In genomic region chr17:75010683-75011406, GRCh38 we compare ENCODE assay signal across 9 cellular contexts. TPM values are rescaled to one million over a fixed set of nuclear protein-coding genes. Genes with fewer than 3 reads are reported as not detected.
A peak's percentile ranks its signal among the peaks of the same experiment; 100 is the strongest.
DNase-seq lines count a peak whose midpoint lies in the region; ATAC-seq, FAIRE-seq and TF ChIP-seq lines count a peak whose summit lies in the region.
"Had no signal": no experiment of that assay in that cellular context is flagged by ENCODE, and none has a peak within 500 bp of the region (broad histone marks: within the 10 kb centered on the region; RNA-seq: fewer than 3 reads in every experiment).

No MANE protein-coding gene starts in this region.

- ATAC-seq in body of pancreas (peak; percentile 31), HepG2 (no peak), HG02852 (IDR thresholded peaks at IDR 0.05; ENCODE audit: unreplicated experiment) (no peak), HG03159 (IDR thresholded peaks at IDR 0.05; ENCODE audit: unreplicated experiment) (no peak)

- FAIRE-seq in HepG2 (lab: Jason Lieb, UNC), result no peak

- TF ChIP-seq EP300 in HepG2 (IDR thresholded peaks at IDR 0.05; ENCODE audit: low read depth in 2 of 2, low read length in 2 of 2) (no peak), HepG2 (CRISPR knock-in tag; IDR thresholded peaks at IDR 0.05; ENCODE audit: borderline replicate concordance) (no peak)

- H3K4me1 ChIP-seq in body of pancreas (peaks cover 26% of the 10 kb centered on the region), HepG2 (ENCODE audit: insufficient read depth, low read length) (peaks cover 28% of the 10 kb centered on the region)

- no peak for TF ChIP-seq RAD21 in HepG2 (CRISPR knock-in tag; IDR thresholded peaks at IDR 0.05)

- H3K4me2 ChIP-seq in HepG2 (ENCODE audit: low read depth, low read length), result peak overlapping the region; percentile 94

- peaks cover 14% of the 10 kb centered on the region for H3K79me2 ChIP-seq in HepG2 (ENCODE audit: insufficient read depth, low read length)

- POLR2A ChIA-PET in HepG2 (lab: Yijun Ruan, JAX), result interaction anchor here (0.6 to 4.3 kb wide), 14 partner anchors 14 to 383 kb away, joined by 3 to 94 read pairs (median 16); partner anchors contain the start of genes CDR2L, HID1 and NUP85

- no peak overlapping the region for H2AFZ ChIP-seq in HepG2 (ENCODE audit: low read length)

- no peaks in the 10 kb centered on the region for H4K20me1 ChIP-seq in HepG2 (ENCODE audit: insufficient read depth, low read length)

- intact Hi-C loops in body of pancreas (cut with DNase I), result loop anchor here (5.0 kb wide), 1 partner anchor 49 kb away; no protein-coding TSS in a partner anchor
- intact Hi-C loops in HepG2 (cut with micrococcal nuclease; ENCODE audit: unreplicated experiment), result no loop called here

- no peak for TF ChIP-seq CTCF in body of pancreas (IDR thresholded peaks at IDR 0.05)
- peak; percentile 54 for TF ChIP-seq CTCF in HepG2 (CRISPR knock-in tag; IDR thresholded peaks at IDR 0.05)

- in situ Hi-C loops in HepG2 (cut with HindIII; ENCODE audit: extremely low pct_ligation_motif_present, low pct_unique_long_range_greater_than_20kb), result no loop called here

- DNase-seq in ELF-1 (ENCODE audit: low read depth, low spot score) (peak; percentile 76), NCI-H2171 treated with DMSO at 0.1 percent for 48 hours (lab: John Stamatoyannopoulos, UW) (peak; percentile 97), body of pancreas (peak; percentile 40 to 65 (median 59)), HepG2 (ENCODE audit: low spot score) (peak; percentile 68), hippocampal formation (lab: John Stamatoyannopoulos, UW) (no peak), DMS114 treated with DMSO at 0.1 percent for 48 hours (lab: John Stamatoyannopoulos, UW; ENCODE audit: unreplicated experiment) (no peak)

- no peak for TF ChIP-seq POLR2A in body of pancreas (IDR thresholded peaks at IDR 0.05)
- TF ChIP-seq POLR2A in HepG2 (IDR thresholded peaks at IDR 0.05; ENCODE audit: insufficient read depth in 1 of 2, low read depth in 2 of 2, low read length in 2 of 2), result no peak

- H3K9me3 ChIP-seq in body of pancreas (no peaks in the 10 kb centered on the region), HepG2 (ENCODE audit: low read length) (no peaks in the 10 kb centered on the region)
- H3K9me3 ChIP-seq: thyroid gland had no signal

- H3K27me3 ChIP-seq in body of pancreas (no peaks in the 10 kb centered on the region), HepG2 (ENCODE audit: control insufficient read depth in 1 of 2, insufficient read depth in 2 of 2, low read length in 2 of 2) (no peaks in the 10 kb centered on the region; a peak in 2 of 5 replicates)
- H3K27me3 ChIP-seq: thyroid gland had no signal

- CTCF ChIA-PET in HepG2 (lab: Yijun Ruan, JAX; ENCODE audit: low intra/inter-chr PET ratio, low total read pairs), result no interaction called here

- no TSS peak for BruUV-seq in HepG2 (replicated peaks; lab: Mats Ljungman, UMichigan)

- 64 to 67% methylated on average over 8 of the region's 8 CpGs for WGBS in body of pancreas, 2 donors
- 55% methylated on average over 8 of the region's 8 CpGs for WGBS in HepG2 (ENCODE audit: low lambda C conversion rate)

- peak overlapping the region in 3 of 4 donors; percentile 77 to 92 (median 91) for H3K27ac ChIP-seq in body of pancreas
- no peak overlapping the region for H3K27ac ChIP-seq in HepG2 (ENCODE audit: extremely low read length, insufficient read depth, low read length)

- H3K36me3 ChIP-seq in body of pancreas (replicated peaks in 1 of 2; ENCODE audit: insufficient read depth in 1 of 2, low read depth in 2 of 2) (no peaks in the 10 kb centered on the region), HepG2 (replicated peaks in 1 of 2; ENCODE audit: control insufficient read depth in 1 of 2, insufficient read depth in 2 of 2, low read length in 2 of 2) (peaks cover 0 to 3% of the 10 kb centered on the region in 2 experiments; a peak in 1 of 5 replicates)
- H3K36me3 ChIP-seq: thyroid gland had no signal

- H3K4me3 ChIP-seq in body of pancreas (no peak overlapping the region), HepG2 (replicated peaks in 1 of 3; ENCODE audit: insufficient read depth in 1 of 3, low read depth in 2 of 3, low read length in 3 of 3) (peak overlapping the region in 1 of 3 experiments; percentile 96; a peak in 1 of 6 replicates)

- no peak overlapping the region for H3K9ac ChIP-seq in HepG2 (ENCODE audit: insufficient read depth, low read depth, low read length)

RNA-seq across cellular contexts. Expression of gene MRPL58, which starts 1.6 kb away (rescaled TPM):
- total RNA-seq in body of pancreas (10 to 100 TPM in 1 of 2 donors, not detected in 1; 16.9 TPM), HepG2 (2016; rRNA removed; fragmentation: Illumina TruSeq; extraction: Trizol) (68.9 and 101 TPM in 2 replicates)
- total RNA-seq in HepG2 (2016; cell fraction: cytosol; rRNA removed; fragmentation: Illumina TruSeq; extraction: Trizol; ENCODE audit: low read depth), result 22.8 and 26.1 TPM in 2 replicates
- total RNA-seq in HepG2 (2016; cell fraction: insoluble cytoplasmic fraction; rRNA removed; fragmentation: Illumina TruSeq; extraction: Trizol), result 68.9 and 107 TPM in 2 replicates
- total RNA-seq in HepG2 (2016; cell fraction: membrane; rRNA removed; fragmentation: Illumina TruSeq; extraction: Trizol), result 25.3 and 26.8 TPM in 2 replicates
- total RNA-seq in HepG2 (2016; cell fraction: nucleus; rRNA removed; fragmentation: Illumina TruSeq; extraction: Trizol), result 19.6 and 20.1 TPM in 2 replicates
- 39.7 and 44.9 TPM in 2 replicates for polyA plus RNA-seq in HepG2 (2011; rRNA removed)
- 48.5 and 51.2 TPM in 2 replicates for polyA plus RNA-seq in HepG2 (2011; cell fraction: cytosol; rRNA removed)
- polyA plus RNA-seq in HepG2 (2011; cell fraction: nucleus; rRNA removed), result 12.5 and 12.9 TPM in 2 replicates
- 31.5 and 33.0 TPM in 2 replicates for polyA plus RNA-seq in HepG2 (2012)
- 17.5 and 19.1 TPM in 2 replicates for polyA plus RNA-seq in HepG2 (2016; cell fraction: cytosol; fragmentation: Illumina TruSeq; extraction: Trizol; ENCODE audit: low read depth)
- polyA plus RNA-seq in HepG2 (2016; cell fraction: insoluble cytoplasmic fraction; fragmentation: Illumina TruSeq; extraction: Trizol; ENCODE audit: low read depth), result 94.5 and 112 TPM in 2 replicates
- 18.1 and 20.4 TPM in 2 replicates for polyA plus RNA-seq in HepG2 (2016; cell fraction: membrane; fragmentation: Illumina TruSeq; extraction: Trizol; ENCODE audit: low read depth)
- polyA plus RNA-seq in HepG2 (2016; cell fraction: nucleus; fragmentation: Illumina TruSeq; extraction: Trizol; ENCODE audit: insufficient read depth, low read depth), result 39.1 and 44.7 TPM in 2 replicates
- 22.4 and 24.3 TPM in 2 replicates for polyA minus RNA-seq in HepG2 (2011; rRNA and poly(A)+ RNA removed; ENCODE audit: low replicate concordance)
- 14.2 and 15.5 TPM in 2 replicates for polyA minus RNA-seq in HepG2 (2011; cell fraction: cytosol; rRNA and poly(A)+ RNA removed)
- 6.1 and 8.4 TPM in 2 replicates for polyA minus RNA-seq in HepG2 (2011; cell fraction: nucleus; rRNA and poly(A)+ RNA removed)

RNA-seq across cellular contexts. Expression of gene CDR2L, which starts 23.4 kb away (rescaled TPM):
- total RNA-seq in body of pancreas (10 to 100 TPM; 11.9 to 18.5 TPM), HepG2 (2016; rRNA removed; fragmentation: Illumina TruSeq; extraction: Trizol) (1.9 and 2.1 TPM in 2 replicates)
- 0.62 and 0.81 TPM in 2 replicates for total RNA-seq in HepG2 (2016; cell fraction: cytosol; rRNA removed; fragmentation: Illumina TruSeq; extraction: Trizol; ENCODE audit: low read depth)
- 1.8 and 2.1 TPM in 2 replicates for total RNA-seq in HepG2 (2016; cell fraction: insoluble cytoplasmic fraction; rRNA removed; fragmentation: Illumina TruSeq; extraction: Trizol)
- total RNA-seq in HepG2 (2016; cell fraction: membrane; rRNA removed; fragmentation: Illumina TruSeq; extraction: Trizol), result 2.5 and 2.7 TPM in 2 replicates
- total RNA-seq in HepG2 (2016; cell fraction: nucleus; rRNA removed; fragmentation: Illumina TruSeq; extraction: Trizol), result 1.7 TPM in 2 replicates
- 1.9 and 2.1 TPM in 2 replicates for polyA plus RNA-seq in HepG2 (2011; rRNA removed)
- 1.3 and 2.5 TPM in 2 replicates for polyA plus RNA-seq in HepG2 (2011; cell fraction: cytosol; rRNA removed)
- 3.2 and 3.4 TPM in 2 replicates for polyA plus RNA-seq in HepG2 (2011; cell fraction: nucleus; rRNA removed)
- 0.63 and 2.1 TPM in 2 replicates for polyA plus RNA-seq in HepG2 (2012)
- 0.72 and 1.0 TPM in 2 replicates for polyA plus RNA-seq in HepG2 (2016; cell fraction: cytosol; fragmentation: Illumina TruSeq; extraction: Trizol; ENCODE audit: low read depth)
- 2.8 and 3.4 TPM in 2 replicates for polyA plus RNA-seq in HepG2 (2016; cell fraction: insoluble cytoplasmic fraction; fragmentation: Illumina TruSeq; extraction: Trizol; ENCODE audit: low read depth)
- polyA plus RNA-seq in HepG2 (2016; cell fraction: membrane; fragmentation: Illumina TruSeq; extraction: Trizol; ENCODE audit: low read depth), result 2.1 and 2.5 TPM in 2 replicates
- polyA plus RNA-seq in HepG2 (2016; cell fraction: nucleus; fragmentation: Illumina TruSeq; extraction: Trizol; ENCODE audit: insufficient read depth, low read depth), result 3.0 and 3.9 TPM in 2 replicates
- polyA minus RNA-seq in HepG2 (2011; rRNA and poly(A)+ RNA removed; ENCODE audit: low replicate concordance), result 3.6 and 20.5 TPM in 2 replicates
- 1.3 and 2.9 TPM in 2 replicates for polyA minus RNA-seq in HepG2 (2011; cell fraction: cytosol; rRNA and poly(A)+ RNA removed)
- 0.50 and 0.90 TPM in 2 replicates for polyA minus RNA-seq in HepG2 (2011; cell fraction: nucleus; rRNA and poly(A)+ RNA removed)

RNA-seq across cellular contexts. Expression of gene ATP5PD, which starts 35.9 kb away (rescaled TPM):
- total RNA-seq in body of pancreas, result 100 to 1,000 TPM; 105 to 131 TPM
- total RNA-seq in HepG2 (2016; rRNA removed; fragmentation: Illumina TruSeq; extraction: Trizol), result 428 and 565 TPM in 2 replicates
- total RNA-seq in HepG2 (2016; cell fraction: cytosol; rRNA removed; fragmentation: Illumina TruSeq; extraction: Trizol; ENCODE audit: low read depth), result 145 and 147 TPM in 2 replicates
- 423 and 597 TPM in 2 replicates for total RNA-seq in HepG2 (2016; cell fraction: insoluble cytoplasmic fraction; rRNA removed; fragmentation: Illumina TruSeq; extraction: Trizol)
- 127 and 132 TPM in 2 replicates for total RNA-seq in HepG2 (2016; cell fraction: membrane; rRNA removed; fragmentation: Illumina TruSeq; extraction: Trizol)
- total RNA-seq in HepG2 (2016; cell fraction: nucleus; rRNA removed; fragmentation: Illumina TruSeq; extraction: Trizol), result 130 and 138 TPM in 2 replicates
- 151 and 158 TPM in 2 replicates for polyA plus RNA-seq in HepG2 (2011; rRNA removed)
- 234 and 269 TPM in 2 replicates for polyA plus RNA-seq in HepG2 (2011; cell fraction: cytosol; rRNA removed)
- polyA plus RNA-seq in HepG2 (2011; cell fraction: nucleus; rRNA removed), result 56.2 and 75.0 TPM in 2 replicates
- polyA plus RNA-seq in HepG2 (2012), result 326 and 491 TPM in 2 replicates
- 154 and 165 TPM in 2 replicates for polyA plus RNA-seq in HepG2 (2016; cell fraction: cytosol; fragmentation: Illumina TruSeq; extraction: Trizol; ENCODE audit: low read depth)
- 570 and 628 TPM in 2 replicates for polyA plus RNA-seq in HepG2 (2016; cell fraction: insoluble cytoplasmic fraction; fragmentation: Illumina TruSeq; extraction: Trizol; ENCODE audit: low read depth)
- polyA plus RNA-seq in HepG2 (2016; cell fraction: membrane; fragmentation: Illumina TruSeq; extraction: Trizol; ENCODE audit: low read depth), result 119 and 124 TPM in 2 replicates
- polyA plus RNA-seq in HepG2 (2016; cell fraction: nucleus; fragmentation: Illumina TruSeq; extraction: Trizol; ENCODE audit: insufficient read depth, low read depth), result 239 and 245 TPM in 2 replicates
- polyA minus RNA-seq in HepG2 (2011; rRNA and poly(A)+ RNA removed; ENCODE audit: low replicate concordance), result 144 and 283 TPM in 2 replicates
- 85.5 and 89.1 TPM in 2 replicates for polyA minus RNA-seq in HepG2 (2011; cell fraction: cytosol; rRNA and poly(A)+ RNA removed)
- 33.7 and 56.1 TPM in 2 replicates for polyA minus RNA-seq in HepG2 (2011; cell fraction: nucleus; rRNA and poly(A)+ RNA removed)

RNA-seq across cellular contexts. Expression of gene KCTD2, which starts 36.2 kb away (rescaled TPM):
- total RNA-seq in body of pancreas, result 10 to 100 TPM; 11.2 to 12.7 TPM
- 27.5 and 28.3 TPM in 2 replicates for total RNA-seq in HepG2 (2016; rRNA removed; fragmentation: Illumina TruSeq; extraction: Trizol)
- total RNA-seq in HepG2 (2016; cell fraction: cytosol; rRNA removed; fragmentation: Illumina TruSeq; extraction: Trizol; ENCODE audit: low read depth), result 3.8 and 5.6 TPM in 2 replicates
- 24.3 and 26.6 TPM in 2 replicates for total RNA-seq in HepG2 (2016; cell fraction: insoluble cytoplasmic fraction; rRNA removed; fragmentation: Illumina TruSeq; extraction: Trizol)
- 15.3 and 15.8 TPM in 2 replicates for total RNA-seq in HepG2 (2016; cell fraction: membrane; rRNA removed; fragmentation: Illumina TruSeq; extraction: Trizol)
- 16.1 TPM in 2 replicates for total RNA-seq in HepG2 (2016; cell fraction: nucleus; rRNA removed; fragmentation: Illumina TruSeq; extraction: Trizol)
- 32.6 and 35.2 TPM in 2 replicates for polyA plus RNA-seq in HepG2 (2011; rRNA removed)
- 26.2 and 29.9 TPM in 2 replicates for polyA plus RNA-seq in HepG2 (2011; cell fraction: cytosol; rRNA removed)
- polyA plus RNA-seq in HepG2 (2011; cell fraction: nucleus; rRNA removed), result 26.6 and 29.2 TPM in 2 replicates
- polyA plus RNA-seq in HepG2 (2012), result 15.9 and 21.3 TPM in 2 replicates
- polyA plus RNA-seq in HepG2 (2016; cell fraction: cytosol; fragmentation: Illumina TruSeq; extraction: Trizol; ENCODE audit: low read depth), result 2.8 and 2.9 TPM in 2 replicates
- polyA plus RNA-seq in HepG2 (2016; cell fraction: insoluble cytoplasmic fraction; fragmentation: Illumina TruSeq; extraction: Trizol; ENCODE audit: low read depth), result 23.4 and 28.3 TPM in 2 replicates
- polyA plus RNA-seq in HepG2 (2016; cell fraction: membrane; fragmentation: Illumina TruSeq; extraction: Trizol; ENCODE audit: low read depth), result 9.8 and 10.2 TPM in 2 replicates
- 26.8 and 29.5 TPM in 2 replicates for polyA plus RNA-seq in HepG2 (2016; cell fraction: nucleus; fragmentation: Illumina TruSeq; extraction: Trizol; ENCODE audit: insufficient read depth, low read depth)
- 25.3 and 27.5 TPM in 2 replicates for polyA minus RNA-seq in HepG2 (2011; rRNA and poly(A)+ RNA removed; ENCODE audit: low replicate concordance)
- 11.1 and 12.5 TPM in 2 replicates for polyA minus RNA-seq in HepG2 (2011; cell fraction: cytosol; rRNA and poly(A)+ RNA removed)
- polyA minus RNA-seq in HepG2 (2011; cell fraction: nucleus; rRNA and poly(A)+ RNA removed), result 9.7 and 12.8 TPM in 2 replicates

RNA-seq across cellular contexts. Expression of gene HID1, which starts 38.3 kb away (rescaled TPM):
- total RNA-seq in body of pancreas, result 100 to 1,000 TPM; 157 to 164 TPM
- 1.7 and 2.1 TPM in 2 replicates for total RNA-seq in HepG2 (2016; rRNA removed; fragmentation: Illumina TruSeq; extraction: Trizol)
- total RNA-seq in HepG2 (2016; cell fraction: cytosol; rRNA removed; fragmentation: Illumina TruSeq; extraction: Trizol; ENCODE audit: low read depth), result 0.53 TPM in 1 of 2 replicates, not detected in the other
- total RNA-seq in HepG2 (2016; cell fraction: insoluble cytoplasmic fraction; rRNA removed; fragmentation: Illumina TruSeq; extraction: Trizol), result 1.7 and 2.0 TPM in 2 replicates
- 0.48 and 1.1 TPM in 2 replicates for total RNA-seq in HepG2 (2016; cell fraction: membrane; rRNA removed; fragmentation: Illumina TruSeq; extraction: Trizol)
- 1.4 and 3.5 TPM in 2 replicates for total RNA-seq in HepG2 (2016; cell fraction: nucleus; rRNA removed; fragmentation: Illumina TruSeq; extraction: Trizol)
- polyA plus RNA-seq in HepG2 (2011; rRNA removed), result 10.6 and 17.1 TPM in 2 replicates
- polyA plus RNA-seq in HepG2 (2011; cell fraction: cytosol; rRNA removed), result 3.8 and 4.4 TPM in 2 replicates
- polyA plus RNA-seq in HepG2 (2011; cell fraction: nucleus; rRNA removed), result 65.2 and 76.6 TPM in 2 replicates
- polyA plus RNA-seq in HepG2 (2012), result 6.0 and 18.4 TPM in 2 replicates
- polyA plus RNA-seq in HepG2 (2016; cell fraction: cytosol; fragmentation: Illumina TruSeq; extraction: Trizol; ENCODE audit: low read depth), result 0.52 and 0.83 TPM in 2 replicates
- polyA plus RNA-seq in HepG2 (2016; cell fraction: insoluble cytoplasmic fraction; fragmentation: Illumina TruSeq; extraction: Trizol; ENCODE audit: low read depth), result 2.4 and 3.5 TPM in 2 replicates
- 1.6 and 1.8 TPM in 2 replicates for polyA plus RNA-seq in HepG2 (2016; cell fraction: membrane; fragmentation: Illumina TruSeq; extraction: Trizol; ENCODE audit: low read depth)
- 6.5 and 7.2 TPM in 2 replicates for polyA plus RNA-seq in HepG2 (2016; cell fraction: nucleus; fragmentation: Illumina TruSeq; extraction: Trizol; ENCODE audit: insufficient read depth, low read depth)
- polyA minus RNA-seq in HepG2 (2011; rRNA and poly(A)+ RNA removed; ENCODE audit: low replicate concordance), result 0.19 and 15.2 TPM in 2 replicates
- polyA minus RNA-seq in HepG2 (2011; cell fraction: cytosol; rRNA and poly(A)+ RNA removed), result 2.5 and 3.1 TPM in 2 replicates
- polyA minus RNA-seq in HepG2 (2011; cell fraction: nucleus; rRNA and poly(A)+ RNA removed), result 8.4 and 9.3 TPM in 2 replicates

Comparison
In these comparisons a context has a peak if more than half of its experiments do, and no peak if none do; other contexts are left out.
1. DNase-seq: peak in ELF-1 (single experiment), NCI-H2171 treated with DMSO at 0.1 percent for 48 hours (single experiment), body of pancreas (4 of 4) and HepG2 (single experiment); none in hippocampal formation (0 of 2) and DMS114 treated with DMSO at 0.1 percent for 48 hours (single experiment).